In the genomic region with DNA sequence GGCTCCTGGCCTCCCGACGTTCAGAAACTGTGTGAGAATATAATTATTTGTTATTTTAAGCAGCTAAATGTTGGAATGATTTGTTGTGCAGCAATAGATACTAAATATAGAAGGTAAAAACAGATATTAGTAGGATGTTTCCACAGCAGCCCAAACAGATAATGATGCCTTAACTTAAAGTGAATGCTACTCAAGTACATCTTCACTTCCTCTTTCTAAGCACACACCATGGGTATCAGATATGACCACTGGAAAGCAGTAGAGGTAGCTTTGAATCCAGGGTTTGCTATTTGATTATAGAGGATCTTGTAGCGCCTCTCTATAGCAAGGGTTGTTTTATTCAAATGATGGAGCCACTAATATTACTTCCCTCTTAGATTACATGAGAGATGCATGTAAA, we compare ENCODE assay signal across 15 cellular contexts. TPM values are rescaled to one million over a fixed set of nuclear protein-coding genes. Genes with fewer than 3 reads are reported as not detected.
DNase-seq lines count a peak whose midpoint lies in the region; ATAC-seq and TF ChIP-seq lines count a peak whose summit lies in the region.
"Had no signal": no experiment of that assay in that cellular context is flagged by ENCODE, and none has a peak within 500 bp of the region (broad histone marks: within the 10 kb centered on the region; RNA-seq: fewer than 3 reads in every experiment).

No MANE protein-coding gene starts in this region.

- TF ChIP-seq EP300 in upper lobe of left lung (IDR thresholded peaks at IDR 0.05) = no peak

- CTCF ChIA-PET in activated B cell treated with CpG ODN at 0.5 μM for 24 hours (lab: Charles Lee) = no interaction called here
- CTCF ChIA-PET in CD4-positive, alpha-beta T cell (lab: Charles Lee) = no interaction called here
- CTCF ChIA-PET in activated CD4-positive, alpha-beta T cell treated with anti-CD3 and anti-CD28 coated beads for 36 hours (lab: Charles Lee) = no interaction called here

- peaks cover 7% of the 10 kb centered on the region for H3K27me3 ChIP-seq in CD4-positive, alpha-beta T cell (ENCODE audit: control insufficient read depth, insufficient read depth, low read length)
- no peaks in the 10 kb centered on the region for H3K27me3 ChIP-seq in upper lobe of left lung
- H3K27me3 ChIP-seq: brain microvascular endothelial cell, right atrium auricular region, tibial artery had no signal

- TF ChIP-seq CTCF in activated B cell treated with CpG ODN at 0.5 μM for 24 hours (IDR thresholded peaks at IDR 0.05) (no peak), upper lobe of left lung (IDR thresholded peaks at IDR 0.05) (no peak)
- no peak for TF ChIP-seq CTCF in CD4-positive, alpha-beta T cell (IDR thresholded peaks at IDR 0.05)

- H3K27ac Mint-ChIP-seq in activated B cell treated with CpG ODN at 0.5 μM for 24 hours = no peak overlapping the region
- H3K27ac Mint-ChIP-seq in CD4-positive, alpha-beta T cell = no peak overlapping the region
- H3K27ac Mint-ChIP-seq in activated CD4-positive, alpha-beta T cell treated with anti-CD3 and anti-CD28 coated beads for 36 hours = no peak overlapping the region

- no peak for DNase-seq in activated B cell treated with CpG ODN at 0.5 μM for 24 hours
- DNase-seq in CD4-positive, alpha-beta T cell = no peak
- DNase-seq in HPDE6-E6E7 (ENCODE audit: extremely low spot score) = no peak
- DNase-seq in activated CD4-positive, alpha-beta T cell treated with anti-CD3 and anti-CD28 coated beads for 36 hours = no peak
- DNase-seq in upper lobe of left lung = no peak
- DNase-seq: activated T-cell treated with anti-CD3 and anti-CD28 coated beads, Interleukin-2, amount 50 U/mL, for 4 hours; brain microvascular endothelial cell; Calu3; midbrain; NCI-H1930; tibial artery had no signal

- H3K27ac ChIP-seq in CD4-positive, alpha-beta T cell (ENCODE audit: low read depth, low read length) = no peak overlapping the region
- no peak overlapping the region for H3K27ac ChIP-seq in upper lobe of left lung
- H3K27ac ChIP-seq: brain microvascular endothelial cell, right atrium auricular region, tibial artery had no signal

- no peaks in the 10 kb centered on the region for H3K9me3 ChIP-seq in CD4-positive, alpha-beta T cell (ENCODE audit: control insufficient read depth, low read length)
- H3K9me3 ChIP-seq in upper lobe of left lung = no peaks in the 10 kb centered on the region
- H3K9me3 ChIP-seq: right atrium auricular region, tibial artery had no signal

- no peaks in the 10 kb centered on the region for H3K9me3 Mint-ChIP-seq in activated B cell treated with CpG ODN at 0.5 μM for 24 hours
- no peaks in the 10 kb centered on the region for H3K9me3 Mint-ChIP-seq in CD4-positive, alpha-beta T cell
- H3K9me3 Mint-ChIP-seq in activated CD4-positive, alpha-beta T cell treated with anti-CD3 and anti-CD28 coated beads for 36 hours (ENCODE audit: low read depth) = no peaks in the 10 kb centered on the region
- H3K9me3 Mint-ChIP-seq: activated T-cell treated with anti-CD3 and anti-CD28 coated beads, Interleukin-2, amount 50 U/mL, for 4 hours had no signal

- intact Hi-C loops in activated B cell treated with CpG ODN at 0.5 μM for 24 hours (cut with micrococcal nuclease) = loop anchor here (1.0 to 10.0 kb wide), 3 partner anchors 9 to 472 kb away; no protein-coding TSS in a partner anchor
- intact Hi-C loops in CD4-positive, alpha-beta T cell (cut with DNase I, micrococcal nuclease) = no loop called here
- intact Hi-C loops in activated CD4-positive, alpha-beta T cell treated with anti-CD3 and anti-CD28 coated beads for 36 hours (cut with DNase I, micrococcal nuclease) = no loop called here

- H3K36me3 Mint-ChIP-seq in activated B cell treated with CpG ODN at 0.5 μM for 24 hours (ENCODE audit: low read depth) = no peaks in the 10 kb centered on the region
- no peaks in the 10 kb centered on the region for H3K36me3 Mint-ChIP-seq in CD4-positive, alpha-beta T cell (ENCODE audit: low read depth)
- H3K36me3 Mint-ChIP-seq in activated CD4-positive, alpha-beta T cell treated with anti-CD3 and anti-CD28 coated beads for 36 hours (ENCODE audit: low read depth) = no peaks in the 10 kb centered on the region

- no peak overlapping the region for H3K4me3 ChIP-seq in upper lobe of left lung
- H3K4me3 ChIP-seq: right atrium auricular region, tibial artery had no signal

- no peaks in the 10 kb centered on the region for H3K4me1 ChIP-seq in upper lobe of left lung
- H3K4me1 ChIP-seq: right atrium auricular region, tibial artery had no signal

- H3K4me3 Mint-ChIP-seq in activated B cell treated with CpG ODN at 0.5 μM for 24 hours = no peak overlapping the region
- no peak overlapping the region for H3K4me3 Mint-ChIP-seq in CD4-positive, alpha-beta T cell
- no peak overlapping the region for H3K4me3 Mint-ChIP-seq in activated CD4-positive, alpha-beta T cell treated with anti-CD3 and anti-CD28 coated beads for 36 hours
- H3K4me3 Mint-ChIP-seq: activated T-cell treated with anti-CD3 and anti-CD28 coated beads, Interleukin-2, amount 50 U/mL, for 4 hours had no signal

- POLR2A ChIA-PET in activated B cell treated with CpG ODN at 0.5 μM for 24 hours (lab: Charles Lee) = interaction anchor here (0.7 kb wide), 1 partner anchor 20 kb away, joined by 4 read pairs; no protein-coding TSS in a partner anchor
- POLR2A ChIA-PET in CD4-positive, alpha-beta T cell (lab: Charles Lee) = no interaction called here
- POLR2A ChIA-PET in activated CD4-positive, alpha-beta T cell treated with anti-CD3 and anti-CD28 coated beads for 36 hours (lab: Charles Lee) = no interaction called here

- no peaks in the 10 kb centered on the region for H3K27me3 Mint-ChIP-seq in activated B cell treated with CpG ODN at 0.5 μM for 24 hours
- peaks cover 44% of the 10 kb centered on the region for H3K27me3 Mint-ChIP-seq in CD4-positive, alpha-beta T cell
- H3K27me3 Mint-ChIP-seq in activated CD4-positive, alpha-beta T cell treated with anti-CD3 and anti-CD28 coated beads for 36 hours = peaks cover 25% of the 10 kb centered on the region

- ATAC-seq in GM18907 (IDR thresholded peaks at IDR 0.05; ENCODE audit: unreplicated experiment) = peak; percentile 89
- ATAC-seq in GM21576 (IDR thresholded peaks at IDR 0.05; ENCODE audit: unreplicated experiment) = peak; percentile 94
- ATAC-seq in HG03103 (IDR thresholded peaks at IDR 0.05; ENCODE audit: low read depth, unreplicated experiment) = peak; percentile 85
- peak; percentile 80 for ATAC-seq in activated B cell treated with CpG ODN at 0.5 μM for 24 hours (ENCODE audit: low read depth)
- ATAC-seq in CD4-positive, alpha-beta T cell (ENCODE audit: poor library complexity) = no peak
- ATAC-seq in activated CD4-positive, alpha-beta T cell treated with anti-CD3 and anti-CD28 coated beads for 36 hours = no peak
- no peak for ATAC-seq in upper lobe of left lung (ENCODE audit: low FRiP score in 2 of 2)
- ATAC-seq: activated T-cell treated with anti-CD3 and anti-CD28 coated beads, Interleukin-2, amount 50 U/mL, for 4 hours had no signal

- no peak for TF ChIP-seq POLR2A in upper lobe of left lung (IDR thresholded peaks at IDR 0.05)

- 80 to 85% methylated on average over 3 of the region's 3 CpGs for WGBS in upper lobe of left lung, 2 donors

- H3K36me3 ChIP-seq in upper lobe of left lung = no peaks in the 10 kb centered on the region
- H3K36me3 ChIP-seq: brain microvascular endothelial cell, right atrium auricular region, tibial artery had no signal

- peaks cover 60% of the 10 kb centered on the region for H3K4me1 Mint-ChIP-seq in activated B cell treated with CpG ODN at 0.5 μM for 24 hours
- H3K4me1 Mint-ChIP-seq in CD4-positive, alpha-beta T cell (ENCODE audit: low read depth) = no peaks in the 10 kb centered on the region
- H3K4me1 Mint-ChIP-seq in activated CD4-positive, alpha-beta T cell treated with anti-CD3 and anti-CD28 coated beads for 36 hours = no peaks in the 10 kb centered on the region

RNA-seq across cellular contexts. Expression of a gene that starts 38.2 kb away (rescaled TPM):
- total RNA-seq in activated B cell treated with CpG ODN at 0.5 μM for 24 hours (23.0 and 23.7 TPM in 2 replicates), upper lobe of left lung (10 to 100 TPM; 11.7 to 39.2 (median 21.1) TPM)
- total RNA-seq in CD4-positive, alpha-beta T cell = 1 to 10 TPM; 7.4 to 9.5 TPM
- 10 to 100 TPM; 16.9 to 19.8 TPM for total RNA-seq in activated CD4-positive, alpha-beta T cell treated with anti-CD3 and anti-CD28 coated beads for 36 hours

Comparison
In these comparisons a context has a peak if more than half of its experiments do, and no peak if none do; other contexts are left out.
1. ATAC-seq: peak in GM18907 (single experiment), GM21576 (single experiment), HG03103 (single experiment) and activated B cell treated with CpG ODN at 0.5 μM for 24 hours (single experiment); none in CD4-positive, alpha-beta T cell (single experiment), activated CD4-positive, alpha-beta T cell treated with anti-CD3 and anti-CD28 coated beads for 36 hours (single experiment) and upper lobe of left lung (0 of 2).